ENCODE assay signal across 1 cellular context in genomic region chr10:33117816-33118215, GRCh38.
TF ChIP-seq lines count a peak whose summit lies in the region.

No MANE protein-coding gene starts in this region.

TF ChIP-seq in GM23338, 12 proteins besides CTCF, POLR2A, EP300 and RAD21 (continued from another document):
- no peak for TF ChIP-seq ZNF462 (CRISPR knock-in tag; IDR thresholded peaks at IDR 0.05)
- no peak for TF ChIP-seq NANOG (IDR thresholded peaks at IDR 0.05; ENCODE audit: borderline replicate concordance)
- TF ChIP-seq CREB1 (CRISPR knock-in tag; IDR thresholded peaks at IDR 0.05; ENCODE audit: low read depth): no peak
- no peak for TF ChIP-seq ZNF114 (CRISPR knock-in tag; IDR thresholded peaks at IDR 0.05)
- TF ChIP-seq JUNB (IDR thresholded peaks at IDR 0.05; ENCODE audit: unreplicated experiment): no peak
- no peak for TF ChIP-seq ETS1 (IDR thresholded peaks at IDR 0.05)
- TF ChIP-seq POLR2AphosphoS5 (IDR thresholded peaks at IDR 0.05; ENCODE audit: low read depth): no peak
- TF ChIP-seq EZH2 (IDR thresholded peaks at IDR 0.05; ENCODE audit: low read depth, unreplicated experiment): no peak
- no peak for TF ChIP-seq ZNF331 (CRISPR knock-in tag; IDR thresholded peaks at IDR 0.05; ENCODE audit: low read depth)
- TF ChIP-seq REST (IDR thresholded peaks at IDR 0.05; ENCODE audit: unreplicated experiment): no peak
- TF ChIP-seq EZH2phosphoT487 (IDR thresholded peaks at IDR 0.05; ENCODE audit: unreplicated experiment): no peak
